Comparison of ENCODE assay signal across 1 cellular context in genomic region chr1:61053712-61054608, GRCh38.
TF ChIP-seq lines count a peak whose summit lies in the region.

No MANE protein-coding gene starts in this region.

TF ChIP-seq in K562, 482 proteins besides CTCF, POLR2A, EP300 and RAD21 (continued from another document and continues in another):
- TF ChIP-seq ZBTB33 (CRISPR knock-in tag; IDR thresholded peaks at IDR 0.05): peak; percentile 44; the same call in 1 of the 2 replicates
- TF ChIP-seq EGR1 (conservative IDR thresholded peaks at IDR 0.05): peak; percentile 46
- TF ChIP-seq ZNF318 (IDR thresholded peaks at IDR 0.05; ENCODE audit: borderline replicate concordance in 1 of 2, low read depth in 1 of 2): no peak
- 0 out of 2 replicates have a peak, but pooled peaks have one; percentile 32 for TF ChIP-seq ETV5 (CRISPR knock-in tag; IDR thresholded peaks at IDR 0.05; ENCODE audit: low read depth)
- peak; percentile 24 for TF ChIP-seq KDM5B (IDR thresholded peaks at IDR 0.05; ENCODE audit: insufficient replicate concordance, low read depth, low read length)
- TF ChIP-seq ATF1 (CRISPR knock-in tag; IDR thresholded peaks at IDR 0.05): no peak
- TF ChIP-seq ATF1 (tag; IDR thresholded peaks at IDR 0.05): peak; percentile 33; the same call in 1 of the 2 replicates
- TF ChIP-seq POLR2G (IDR thresholded peaks at IDR 0.05; ENCODE audit: low read depth, low read length): peak; percentile 83
- TF ChIP-seq HNRNPL (IDR thresholded peaks at IDR 0.05; ENCODE audit: low read depth, low read length): peak; percentile 96
- TF ChIP-seq ZNF143 (CRISPR knock-in tag; IDR thresholded peaks at IDR 0.05): no peak
- no peak for TF ChIP-seq HLTF (IDR thresholded peaks at IDR 0.05)
- TF ChIP-seq MYC (IDR thresholded peaks at IDR 0.05; ENCODE audit: low read depth, low read length): peak; percentile 54; the same call in 1 of the 2 replicates
- no peak for TF ChIP-seq MYC (CRISPR knock-in tag; IDR thresholded peaks at IDR 0.05; ENCODE audit: borderline replicate concordance, low read depth)
- TF ChIP-seq MTA1 (IDR thresholded peaks at IDR 0.05; ENCODE audit: borderline replicate concordance): peak; percentile 68; the same call in 1 of the 2 replicates
- peak; percentile 93 for TF ChIP-seq MTA3 (IDR thresholded peaks at IDR 0.05; ENCODE audit: borderline replicate concordance)
- peak; percentile 41 to 78; a peak in 2 of 4 replicates for TF ChIP-seq UBTF (IDR thresholded peaks at IDR 0.05; ENCODE audit: borderline replicate concordance in 1 of 2, low read depth in 2 of 2, low read length in 2 of 2)
- TF ChIP-seq ZKSCAN1 (IDR thresholded peaks at IDR 0.05; ENCODE audit: low read depth, low read length): 0 out of 2 replicates have a peak, but pooled peaks have one; percentile 32
- TF ChIP-seq SAFB (IDR thresholded peaks at IDR 0.05; ENCODE audit: borderline replicate concordance, low read depth, low read length): peak; percentile 29; the same call in 1 of the 2 replicates
- TF ChIP-seq PHF21A (IDR thresholded peaks at IDR 0.05; ENCODE audit: borderline replicate concordance, low read depth): peak; percentile 63; the same call in 1 of the 2 replicates
- peak; percentile 41 for TF ChIP-seq ZFX (CRISPR knock-in tag; IDR thresholded peaks at IDR 0.05)
- 0 out of 2 replicates have a peak, but pooled peaks have one; percentile 48 for TF ChIP-seq ETS1 (conservative IDR thresholded peaks at IDR 0.05; ENCODE audit: control insufficient read depth, low read depth, low read length)
- no peak for TF ChIP-seq OTX1 (CRISPR knock-in tag; IDR thresholded peaks at IDR 0.05)
- peak; percentile 73 for TF ChIP-seq HMGN3 (IDR thresholded peaks at IDR 0.05; ENCODE audit: borderline replicate concordance, extremely low read depth, insufficient read length, low read depth, low read length)
- TF ChIP-seq GATAD2A (IDR thresholded peaks at IDR 0.05): peak; percentile 79; the same call in 1 of the 2 replicates
- TF ChIP-seq TBL1XR1 (IDR thresholded peaks at IDR 0.05; ENCODE audit: low read length in 2 of 2): peak in 1 of 2 experiments; percentile 10; a peak in 1 of 4 replicates
- TF ChIP-seq HOMEZ (CRISPR knock-in tag; IDR thresholded peaks at IDR 0.05): no peak
- TF ChIP-seq RNF2 (IDR thresholded peaks at IDR 0.05): peak; percentile 63; the same call in 1 of the 2 replicates
- TF ChIP-seq GABPB1 (CRISPR knock-in tag; IDR thresholded peaks at IDR 0.05): peak; percentile 33; the same call in 1 of the 2 replicates
- TF ChIP-seq CTCFL (IDR thresholded peaks at IDR 0.05; ENCODE audit: borderline replicate concordance, insufficient read depth, low read depth, low read length, poor library complexity, severe bottlenecking): peak; percentile 27
- TF ChIP-seq KLF6 (CRISPR knock-in tag; IDR thresholded peaks at IDR 0.05; ENCODE audit: borderline replicate concordance): no peak
- peak; percentile 25; the same call in 1 of the 2 replicates for TF ChIP-seq RB1 (IDR thresholded peaks at IDR 0.05; ENCODE audit: low read depth)
- TF ChIP-seq HNRNPH1 (optimal IDR thresholded peaks at IDR 0.05; ENCODE audit: low read depth, low read length): no peak
- peak; percentile 46; the same call in 1 of the 2 replicates for TF ChIP-seq SUPT5H (IDR thresholded peaks at IDR 0.05)
- TF ChIP-seq TAF15 (IDR thresholded peaks at IDR 0.05; ENCODE audit: low read depth, low read length): no peak
- TF ChIP-seq NR4A1 (CRISPR knock-in tag; IDR thresholded peaks at IDR 0.05): no peak
- peak; percentile 40; the same call in 1 of the 2 replicates for TF ChIP-seq NR4A1 (tag; IDR thresholded peaks at IDR 0.05)
- TF ChIP-seq ILK (tag; IDR thresholded peaks at IDR 0.05; ENCODE audit: borderline replicate concordance, low read depth): no peak
- peak in 1 of 2 experiments; percentile 42; a peak in 2 of 4 replicates for TF ChIP-seq RCOR1 (IDR thresholded peaks at IDR 0.05; ENCODE audit: borderline replicate concordance in 1 of 2, low read depth in 2 of 2, low read length in 2 of 2)
- TF ChIP-seq E2F1 (CRISPR knock-in tag; IDR thresholded peaks at IDR 0.05): peak; percentile 56; the same call in 1 of the 2 replicates
- TF ChIP-seq NFXL1 (CRISPR knock-in tag; IDR thresholded peaks at IDR 0.05): no peak
